Comparison of ENCODE assay signal across 9 cellular contexts in genomic region chr7:106658504-106659368, GRCh38. TPM values are rescaled to one million over a fixed set of nuclear protein-coding genes. Genes with fewer than 3 reads are reported as not detected.
DNase-seq lines count a peak whose midpoint lies in the region; ATAC-seq and TF ChIP-seq lines count a peak whose summit lies in the region.
"Had no signal": no experiment of that assay in that cellular context is flagged by ENCODE, and none has a peak within 500 bp of the region (broad histone marks: within the 10 kb centered on the region; RNA-seq: fewer than 3 reads in every experiment).

No MANE protein-coding gene starts in this region.

- no peak for DNase-seq in stimulated activated naive CD8-positive, alpha-beta T cell treated with anti-CD3 and anti-CD28 coated beads, Interleukin-15, Interleukin-2, amounts not matched to agents 100 U/mL and 50 U/mL, for 24 hours
- DNase-seq in astrocyte of the cerebellum (ENCODE audit: low read depth), result no peak
- DNase-seq in mesothelial cell of epicardium (ENCODE audit: low spot score in 2 of 2, unreplicated experiment in 2 of 2), result no peak
- no peak for DNase-seq in NCI-H1105 (lab: John Stamatoyannopoulos, UW)
- no peak for DNase-seq in globus pallidus (ENCODE audit: low spot score)
- DNase-seq: foreskin melanocyte had no signal

- no peaks in the 10 kb centered on the region for H3K9me3 Mint-ChIP-seq in stimulated activated naive CD8-positive, alpha-beta T cell treated with anti-CD3 and anti-CD28 coated beads, Interleukin-15, Interleukin-2, amounts not matched to agents 100 ng/mL and 50 ng/mL, for 24 hours
- no peaks in the 10 kb centered on the region for H3K9me3 Mint-ChIP-seq in mesothelial cell of epicardium

- H3K36me3 Mint-ChIP-seq in stimulated activated naive CD8-positive, alpha-beta T cell treated with anti-CD3 and anti-CD28 coated beads, Interleukin-15, Interleukin-2, amounts not matched to agents 100 ng/mL and 50 ng/mL, for 24 hours (ENCODE audit: low read depth), result no peaks in the 10 kb centered on the region
- no peaks in the 10 kb centered on the region for H3K36me3 Mint-ChIP-seq in mesothelial cell of epicardium

- TF ChIP-seq CTCF in astrocyte of the cerebellum (IDR thresholded peaks at IDR 0.05; ENCODE audit: low read depth, low read length, missing control alignments) (no peak), mesothelial cell of epicardium (IDR thresholded peaks at IDR 0.05; ENCODE audit: unreplicated experiment) (no peak)

- ATAC-seq in stimulated activated naive CD8-positive, alpha-beta T cell treated with anti-CD3 and anti-CD28 coated beads, Interleukin-15, Interleukin-2, amounts not matched to agents 100 U/mL and 50 U/mL, for 24 hours, result no peak
- ATAC-seq in GM18502 (IDR thresholded peaks at IDR 0.05; ENCODE audit: poor library complexity, unreplicated experiment) (no peak), GM18858 (IDR thresholded peaks at IDR 0.05; ENCODE audit: unreplicated experiment) (no peak)

- no peaks in the 10 kb centered on the region for H3K27me3 Mint-ChIP-seq in stimulated activated naive CD8-positive, alpha-beta T cell treated with anti-CD3 and anti-CD28 coated beads, Interleukin-15, Interleukin-2, amounts not matched to agents 100 ng/mL and 50 ng/mL, for 24 hours
- no peaks in the 10 kb centered on the region for H3K27me3 Mint-ChIP-seq in mesothelial cell of epicardium (ENCODE audit: low read depth)

- peak overlapping the region; percentile 82 for H3K4me3 ChIP-seq in astrocyte of the cerebellum (ENCODE audit: low read depth, low read length)

- in situ Hi-C loops in astrocyte of the cerebellum (cut with HindIII; ENCODE audit: low sequenced_read_pairs), result loop anchor here (10.0 kb wide), 1 partner anchor 174 kb away; no protein-coding TSS in a partner anchor

- peak overlapping the region; percentile 89 for H3K27ac Mint-ChIP-seq in stimulated activated naive CD8-positive, alpha-beta T cell treated with anti-CD3 and anti-CD28 coated beads, Interleukin-15, Interleukin-2, amounts not matched to agents 100 ng/mL and 50 ng/mL, for 24 hours
- H3K27ac Mint-ChIP-seq in mesothelial cell of epicardium, result peak overlapping the region; percentile 89

- peak overlapping the region; percentile 94 for H3K4me3 Mint-ChIP-seq in stimulated activated naive CD8-positive, alpha-beta T cell treated with anti-CD3 and anti-CD28 coated beads, Interleukin-15, Interleukin-2, amounts not matched to agents 100 ng/mL and 50 ng/mL, for 24 hours
- H3K4me3 Mint-ChIP-seq in mesothelial cell of epicardium, result peak overlapping the region; percentile 88

- H3K4me1 Mint-ChIP-seq in stimulated activated naive CD8-positive, alpha-beta T cell treated with anti-CD3 and anti-CD28 coated beads, Interleukin-15, Interleukin-2, amounts not matched to agents 100 ng/mL and 50 ng/mL, for 24 hours (ENCODE audit: low read depth), result peaks cover 36% of the 10 kb centered on the region
- peaks cover 26% of the 10 kb centered on the region for H3K4me1 Mint-ChIP-seq in mesothelial cell of epicardium

RNA-seq across cellular contexts. Expression of gene CCDC71L, which starts 2.2 kb away (rescaled TPM):
- total RNA-seq in mesothelial cell of epicardium, result 21.9 to 23.3 TPM (median 22.5 TPM) in 3 replicates
